Comparison of ENCODE assay signal across 8 cellular contexts in genomic region chr21:36156339-36156814, GRCh38. TPM values are rescaled to one million over a fixed set of nuclear protein-coding genes. Genes with fewer than 3 reads are reported as not detected.
DNase-seq lines count a peak whose midpoint lies in the region; ATAC-seq and TF ChIP-seq lines count a peak whose summit lies in the region.

No MANE protein-coding gene starts in this region.

- H3K27ac Mint-ChIP-seq in T-helper 17 cell, result peak overlapping the region; percentile 86

- H3K36me3 Mint-ChIP-seq in T-helper 17 cell (ENCODE audit: low read depth), result peaks cover 3% of the 10 kb centered on the region

- DNase-seq in NCI-H1694 treated with DMSO at 0.1 percent for 48 hours (lab: John Stamatoyannopoulos, UW) (peak; percentile 96), T-helper 17 cell (peak; percentile 100), amygdala (lab: John Stamatoyannopoulos, UW) (peak; percentile 66 to 100 (median 100)), left ventricle myocardium superior (peak; percentile 100), prostate gland (ENCODE audit: low spot score) (peak; percentile 100)

- H3K36me3 ChIP-seq in prostate gland (no peaks in the 10 kb centered on the region), urinary bladder (ENCODE audit: insufficient read depth) (no peaks in the 10 kb centered on the region)

- H3K27me3 Mint-ChIP-seq in T-helper 17 cell, result no peaks in the 10 kb centered on the region

- H3K4me3 Mint-ChIP-seq in T-helper 17 cell, result peak overlapping the region; percentile 89

- intact Hi-C loops in left ventricle myocardium superior (cut with micrococcal nuclease) (loop anchor here (10.0 kb wide), 1 partner anchor 178 kb away; no protein-coding TSS in a partner anchor), prostate gland (cut with DNase I) (loop anchor here (2.0 to 10.0 kb wide), 2 partner anchors 98 to 164 kb away; partner anchors contain the start of gene MORC3)

- H3K27ac ChIP-seq in prostate gland, result peak overlapping the region; percentile 86 to 93
- H3K27ac ChIP-seq in urinary bladder (ENCODE audit: low read depth), result peak overlapping the region; percentile 80

- H3K9me3 ChIP-seq in T-helper 17 cell (ENCODE audit: control insufficient read depth, low read length, poor library complexity, severe bottlenecking) (no peaks in the 10 kb centered on the region), prostate gland (no peaks in the 10 kb centered on the region)

- no peaks in the 10 kb centered on the region for H3K27me3 ChIP-seq in prostate gland (replicated peaks; ENCODE audit: insufficient read depth)

- no peak for TF ChIP-seq POLR2A in prostate gland (IDR thresholded peaks at IDR 0.05)

- 2% methylated on average over 35 of the region's 43 CpGs for WGBS in prostate gland
- under 1% methylated on average over 43 of the region's 43 CpGs for WGBS in urinary bladder

- TF ChIP-seq CTCF in prostate gland (IDR thresholded peaks at IDR 0.05), result no peak

- ATAC-seq in GM18498 (IDR thresholded peaks at IDR 0.05; ENCODE audit: unreplicated experiment), result peak; percentile 91
- ATAC-seq in HG02943 (IDR thresholded peaks at IDR 0.05; ENCODE audit: low read depth, unreplicated experiment), result peak; percentile 89
- ATAC-seq in T-helper 17 cell, result peak; percentile 90
- peak; percentile 93 for ATAC-seq in left ventricle myocardium superior

- H3K4me3 ChIP-seq in prostate gland, result peak overlapping the region; percentile 95 to 98
- peak overlapping the region; percentile 90 for H3K4me3 ChIP-seq in urinary bladder (ENCODE audit: low read depth, low read length)

- H3K4me1 Mint-ChIP-seq in T-helper 17 cell, result peaks cover 28% of the 10 kb centered on the region

- no peaks in the 10 kb centered on the region for H3K4me1 ChIP-seq in prostate gland (replicated peaks)
- H3K4me1 ChIP-seq in urinary bladder (ENCODE audit: insufficient read depth), result no peaks in the 10 kb centered on the region

RNA-seq across cellular contexts. Expression of gene DOP1B, which starts 0.2 kb away (rescaled TPM):
- total RNA-seq in T-helper 17 cell, result 10 to 100 TPM; 25.3 to 35.0 TPM
- 15.8 TPM for total RNA-seq in left ventricle myocardium superior
- 10 to 100 TPM; 28.4 to 93.3 TPM for total RNA-seq in prostate gland
- 8.8 TPM for total RNA-seq in urinary bladder
- 5.4 TPM for polyA plus RNA-seq in urinary bladder

RNA-seq across cellular contexts. Expression of gene CBR3, which starts 21.5 kb away (rescaled TPM):
- total RNA-seq in T-helper 17 cell, result 1 to 10 TPM; 2.2 to 3.1 TPM
- total RNA-seq in left ventricle myocardium superior, result 2.6 TPM
- total RNA-seq in prostate gland, result 10 to 100 TPM; 18.5 to 41.2 TPM
- total RNA-seq in urinary bladder, result 6.8 TPM
- polyA plus RNA-seq in urinary bladder, result 22.7 TPM

Comparison
In these comparisons a context has a peak if more than half of its experiments do, and no peak if none do; other contexts are left out.
1. Peak in every context shown above with its lines: DNase-seq, ATAC-seq, H3K4me3 ChIP-seq and H3K27ac ChIP-seq.